ENCODE assay signal across 1 cellular context in the genomic region with DNA sequence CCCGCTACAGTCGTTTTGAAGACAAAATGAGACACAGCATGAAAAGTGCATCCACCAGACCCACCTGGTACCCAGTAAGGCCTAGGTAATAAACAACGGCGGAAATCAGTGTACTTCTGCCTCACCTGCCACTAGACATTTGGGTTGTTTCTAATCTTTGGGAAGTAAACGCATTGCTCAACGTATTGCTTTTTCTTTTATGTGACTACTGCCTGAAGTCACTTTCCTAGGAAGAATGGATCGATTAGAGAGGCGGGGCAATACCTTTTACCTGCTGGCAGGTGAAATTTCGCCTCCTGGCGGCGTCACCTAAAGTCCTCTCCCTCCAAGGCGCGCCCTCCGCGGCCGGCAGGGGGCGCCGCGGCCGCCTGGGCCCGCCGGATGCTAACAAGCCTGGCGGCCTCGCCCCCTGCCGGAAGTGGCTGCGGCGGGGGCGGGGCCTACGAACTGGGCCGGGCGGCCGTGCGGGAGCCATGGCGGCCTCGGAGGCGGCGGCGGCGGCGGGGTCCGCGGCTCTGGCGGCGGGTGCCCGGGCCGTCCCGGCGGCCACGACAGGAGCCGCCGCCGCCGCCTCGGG.
A peak's percentile ranks its signal among the peaks of the same experiment; 100 is the strongest.
TF ChIP-seq lines count a peak whose summit lies in the region.

A gene with protein sequence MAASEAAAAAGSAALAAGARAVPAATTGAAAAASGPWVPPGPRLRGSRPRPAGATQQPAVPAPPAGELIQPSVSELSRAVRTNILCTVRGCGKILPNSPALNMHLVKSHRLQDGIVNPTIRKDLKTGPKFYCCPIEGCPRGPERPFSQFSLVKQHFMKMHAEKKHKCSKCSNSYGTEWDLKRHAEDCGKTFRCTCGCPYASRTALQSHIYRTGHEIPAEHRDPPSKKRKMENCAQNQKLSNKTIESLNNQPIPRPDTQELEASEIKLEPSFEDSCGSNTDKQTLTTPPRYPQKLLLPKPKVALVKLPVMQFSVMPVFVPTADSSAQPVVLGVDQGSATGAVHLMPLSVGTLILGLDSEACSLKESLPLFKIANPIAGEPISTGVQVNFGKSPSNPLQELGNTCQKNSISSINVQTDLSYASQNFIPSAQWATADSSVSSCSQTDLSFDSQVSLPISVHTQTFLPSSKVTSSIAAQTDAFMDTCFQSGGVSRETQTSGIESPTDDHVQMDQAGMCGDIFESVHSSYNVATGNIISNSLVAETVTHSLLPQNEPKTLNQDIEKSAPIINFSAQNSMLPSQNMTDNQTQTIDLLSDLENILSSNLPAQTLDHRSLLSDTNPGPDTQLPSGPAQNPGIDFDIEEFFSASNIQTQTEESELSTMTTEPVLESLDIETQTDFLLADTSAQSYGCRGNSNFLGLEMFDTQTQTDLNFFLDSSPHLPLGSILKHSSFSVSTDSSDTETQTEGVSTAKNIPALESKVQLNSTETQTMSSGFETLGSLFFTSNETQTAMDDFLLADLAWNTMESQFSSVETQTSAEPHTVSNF (plus strand): TSS at position 445 of the 577 bp plus-strand sequence. CDS start 29 bp downstream, at position 474.

TF ChIP-seq in HepG2, 621 proteins besides CTCF, POLR2A, EP300 and RAD21 (continued from another document and continues in another):
- TF ChIP-seq, protein P1, sequence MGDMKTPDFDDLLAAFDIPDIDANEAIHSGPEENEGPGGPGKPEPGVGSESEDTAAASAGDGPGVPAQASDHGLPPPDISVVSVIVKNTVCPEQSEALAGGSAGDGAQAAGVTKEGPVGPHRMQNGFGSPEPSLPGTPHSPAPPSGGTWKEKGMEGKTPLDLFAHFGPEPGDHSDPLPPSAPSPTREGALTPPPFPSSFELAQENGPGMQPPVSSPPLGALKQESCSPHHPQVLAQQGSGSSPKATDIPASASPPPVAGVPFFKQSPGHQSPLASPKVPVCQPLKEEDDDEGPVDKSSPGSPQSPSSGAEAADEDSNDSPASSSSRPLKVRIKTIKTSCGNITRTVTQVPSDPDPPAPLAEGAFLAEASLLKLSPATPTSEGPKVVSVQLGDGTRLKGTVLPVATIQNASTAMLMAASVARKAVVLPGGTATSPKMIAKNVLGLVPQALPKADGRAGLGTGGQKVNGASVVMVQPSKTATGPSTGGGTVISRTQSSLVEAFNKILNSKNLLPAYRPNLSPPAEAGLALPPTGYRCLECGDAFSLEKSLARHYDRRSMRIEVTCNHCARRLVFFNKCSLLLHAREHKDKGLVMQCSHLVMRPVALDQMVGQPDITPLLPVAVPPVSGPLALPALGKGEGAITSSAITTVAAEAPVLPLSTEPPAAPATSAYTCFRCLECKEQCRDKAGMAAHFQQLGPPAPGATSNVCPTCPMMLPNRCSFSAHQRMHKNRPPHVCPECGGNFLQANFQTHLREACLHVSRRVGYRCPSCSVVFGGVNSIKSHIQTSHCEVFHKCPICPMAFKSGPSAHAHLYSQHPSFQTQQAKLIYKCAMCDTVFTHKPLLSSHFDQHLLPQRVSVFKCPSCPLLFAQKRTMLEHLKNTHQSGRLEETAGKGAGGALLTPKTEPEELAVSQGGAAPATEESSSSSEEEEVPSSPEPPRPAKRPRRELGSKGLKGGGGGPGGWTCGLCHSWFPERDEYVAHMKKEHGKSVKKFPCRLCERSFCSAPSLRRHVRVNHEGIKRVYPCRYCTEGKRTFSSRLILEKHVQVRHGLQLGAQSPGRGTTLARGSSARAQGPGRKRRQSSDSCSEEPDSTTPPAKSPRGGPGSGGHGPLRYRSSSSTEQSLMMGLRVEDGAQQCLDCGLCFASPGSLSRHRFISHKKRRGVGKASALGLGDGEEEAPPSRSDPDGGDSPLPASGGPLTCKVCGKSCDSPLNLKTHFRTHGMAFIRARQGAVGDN (CRISPR knock-in tag; IDR thresholded peaks at IDR 0.05), result peak; percentile 59
- TF ChIP-seq ZNF205 (CRISPR knock-in tag; IDR thresholded peaks at IDR 0.05) (no peak), ZNF589 (CRISPR knock-in tag; conservative IDR thresholded peaks at IDR 0.05) (no peak), ZKSCAN8 (CRISPR knock-in tag; IDR thresholded peaks at IDR 0.05; ENCODE audit: borderline replicate concordance) (peak; percentile 59; the same call in 1 of the 2 replicates), KDM6A (CRISPR knock-in tag; IDR thresholded peaks at IDR 0.05; ENCODE audit: low read depth) (no peak), SALL1 (CRISPR knock-in tag; IDR thresholded peaks at IDR 0.05) (peak; percentile 68), TEAD3 (CRISPR knock-in tag; optimal IDR thresholded peaks at IDR 0.05; ENCODE audit: borderline replicate concordance) (peak; percentile 52), SMAD3 (CRISPR knock-in tag; IDR thresholded peaks at IDR 0.05) (peak; percentile 55; the same call in 1 of the 2 replicates), HES4 (CRISPR knock-in tag; IDR thresholded peaks at IDR 0.05; ENCODE audit: borderline replicate concordance) (no peak), YEATS2 (CRISPR knock-in tag; IDR thresholded peaks at IDR 0.05; ENCODE audit: borderline replicate concordance) (peak; percentile 51; the same call in 1 of the 2 replicates), ZHX1 (CRISPR knock-in tag; IDR thresholded peaks at IDR 0.05; ENCODE audit: low read depth) (peak; percentile 48; the same call in 1 of the 2 replicates), ZNF749 (CRISPR knock-in tag; IDR thresholded peaks at IDR 0.05; ENCODE audit: borderline replicate concordance) (peak; percentile 42; the same call in 1 of the 2 replicates), MLX (CRISPR knock-in tag; IDR thresholded peaks at IDR 0.05) (no peak), ZNF574 (CRISPR knock-in tag; IDR thresholded peaks at IDR 0.05) (peak; percentile 91), MBD4 (IDR thresholded peaks at IDR 0.05; ENCODE audit: borderline replicate concordance, low read length) (no peak), ZNF260 (CRISPR knock-in tag; IDR thresholded peaks at IDR 0.05; ENCODE audit: borderline replicate concordance, low read depth) (no peak), KLF12 (CRISPR knock-in tag; IDR thresholded peaks at IDR 0.05; ENCODE audit: borderline replicate concordance) (0 out of 2 replicates have a peak, but pooled peaks have one; percentile 63), AKAP8 (CRISPR knock-in tag; IDR thresholded peaks at IDR 0.05) (no peak), PAWR (CRISPR knock-in tag; IDR thresholded peaks at IDR 0.05; ENCODE audit: borderline replicate concordance) (no peak), THRA (CRISPR knock-in tag; IDR thresholded peaks at IDR 0.05; ENCODE audit: borderline replicate concordance) (0 out of 2 replicates have a peak, but pooled peaks have one; percentile 57), ZNF747 (CRISPR knock-in tag; IDR thresholded peaks at IDR 0.05; ENCODE audit: borderline replicate concordance) (no peak), KDM2A (CRISPR knock-in tag; IDR thresholded peaks at IDR 0.05; ENCODE audit: borderline replicate concordance, low read depth) (peak; percentile 84), SAP130 (CRISPR knock-in tag; IDR thresholded peaks at IDR 0.05; ENCODE audit: low read depth) (peak; percentile 69), KLF6 (CRISPR knock-in tag; IDR thresholded peaks at IDR 0.05) (0 out of 2 replicates have a peak, but pooled peaks have one; percentile 56), POGZ (CRISPR knock-in tag; IDR thresholded peaks at IDR 0.05) (peak; percentile 43; the same call in 1 of the 2 replicates), SPEN (CRISPR knock-in tag; IDR thresholded peaks at IDR 0.05; ENCODE audit: low read depth) (peak; percentile 78), ZSCAN31 (CRISPR knock-in tag; IDR thresholded peaks at IDR 0.05; ENCODE audit: low read depth) (peak; percentile 63; the same call in 1 of the 2 replicates), SOX6 (IDR thresholded peaks at IDR 0.05) (no peak), SOX6 (CRISPR knock-in tag; IDR thresholded peaks at IDR 0.05) (peak; percentile 50; the same call in 1 of the 2 replicates), FOXK2 (IDR thresholded peaks at IDR 0.05) (no peak), FOSL1 (CRISPR knock-in tag; IDR thresholded peaks at IDR 0.05; ENCODE audit: borderline replicate concordance) (no peak), KLF11 (CRISPR knock-in tag; IDR thresholded peaks at IDR 0.05) (no peak), MAFF (IDR thresholded peaks at IDR 0.05; ENCODE audit: low read depth, low read length) (no peak), ZNF124 (CRISPR knock-in tag; IDR thresholded peaks at IDR 0.05) (0 out of 2 replicates have a peak, but pooled peaks have one; percentile 32)
- TF ChIP-seq, protein P2, sequence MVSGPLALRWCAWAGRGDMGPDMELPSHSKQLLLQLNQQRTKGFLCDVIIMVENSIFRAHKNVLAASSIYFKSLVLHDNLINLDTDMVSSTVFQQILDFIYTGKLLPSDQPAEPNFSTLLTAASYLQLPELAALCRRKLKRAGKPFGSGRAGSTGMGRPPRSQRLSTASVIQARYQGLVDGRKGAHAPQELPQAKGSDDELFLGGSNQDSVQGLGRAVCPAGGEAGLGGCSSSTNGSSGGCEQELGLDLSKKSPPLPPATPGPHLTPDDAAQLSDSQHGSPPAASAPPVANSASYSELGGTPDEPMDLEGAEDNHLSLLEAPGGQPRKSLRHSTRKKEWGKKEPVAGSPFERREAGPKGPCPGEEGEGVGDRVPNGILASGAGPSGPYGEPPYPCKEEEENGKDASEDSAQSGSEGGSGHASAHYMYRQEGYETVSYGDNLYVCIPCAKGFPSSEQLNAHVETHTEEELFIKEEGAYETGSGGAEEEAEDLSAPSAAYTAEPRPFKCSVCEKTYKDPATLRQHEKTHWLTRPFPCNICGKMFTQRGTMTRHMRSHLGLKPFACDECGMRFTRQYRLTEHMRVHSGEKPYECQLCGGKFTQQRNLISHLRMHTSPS (CRISPR knock-in tag; IDR thresholded peaks at IDR 0.05; ENCODE audit: low read depth), result no peak
- TF ChIP-seq, protein P3, sequence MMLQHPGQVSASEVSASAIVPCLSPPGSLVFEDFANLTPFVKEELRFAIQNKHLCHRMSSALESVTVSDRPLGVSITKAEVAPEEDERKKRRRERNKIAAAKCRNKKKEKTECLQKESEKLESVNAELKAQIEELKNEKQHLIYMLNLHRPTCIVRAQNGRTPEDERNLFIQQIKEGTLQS (CRISPR knock-in tag; IDR thresholded peaks at IDR 0.05), result 0 out of 2 replicates have a peak, but pooled peaks have one; percentile 8
- TF ChIP-seq, protein P4, sequence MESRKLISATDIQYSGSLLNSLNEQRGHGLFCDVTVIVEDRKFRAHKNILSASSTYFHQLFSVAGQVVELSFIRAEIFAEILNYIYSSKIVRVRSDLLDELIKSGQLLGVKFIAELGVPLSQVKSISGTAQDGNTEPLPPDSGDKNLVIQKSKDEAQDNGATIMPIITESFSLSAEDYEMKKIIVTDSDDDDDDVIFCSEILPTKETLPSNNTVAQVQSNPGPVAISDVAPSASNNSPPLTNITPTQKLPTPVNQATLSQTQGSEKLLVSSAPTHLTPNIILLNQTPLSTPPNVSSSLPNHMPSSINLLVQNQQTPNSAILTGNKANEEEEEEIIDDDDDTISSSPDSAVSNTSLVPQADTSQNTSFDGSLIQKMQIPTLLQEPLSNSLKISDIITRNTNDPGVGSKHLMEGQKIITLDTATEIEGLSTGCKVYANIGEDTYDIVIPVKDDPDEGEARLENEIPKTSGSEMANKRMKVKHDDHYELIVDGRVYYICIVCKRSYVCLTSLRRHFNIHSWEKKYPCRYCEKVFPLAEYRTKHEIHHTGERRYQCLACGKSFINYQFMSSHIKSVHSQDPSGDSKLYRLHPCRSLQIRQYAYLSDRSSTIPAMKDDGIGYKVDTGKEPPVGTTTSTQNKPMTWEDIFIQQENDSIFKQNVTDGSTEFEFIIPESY (CRISPR knock-in tag; IDR thresholded peaks at IDR 0.05), result peak; percentile 84
